ENCODE assay signal across 10 cellular contexts in the genomic region with DNA sequence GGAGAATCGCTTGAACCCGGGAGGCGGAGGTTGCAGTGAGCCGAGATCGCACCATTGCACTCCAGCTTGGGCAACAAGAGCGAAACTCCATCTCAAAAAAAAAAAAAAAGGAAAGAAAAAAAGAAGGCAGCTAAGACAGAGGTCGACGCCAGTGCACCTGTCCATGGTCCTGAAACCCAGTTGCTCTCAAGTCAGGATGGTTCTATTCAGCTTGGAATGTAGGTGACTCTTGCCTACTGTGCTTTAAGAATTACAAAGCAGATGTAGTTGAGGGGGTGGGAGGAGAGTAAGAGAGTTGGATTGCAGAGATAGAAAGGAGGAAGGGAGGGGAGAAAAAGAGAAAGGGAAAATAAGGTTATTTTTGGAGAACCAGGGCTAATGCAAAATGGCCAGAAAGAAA. TPM values are rescaled to one million over a fixed set of nuclear protein-coding genes. Genes with fewer than 3 reads are reported as not detected.
DNase-seq lines count a peak whose midpoint lies in the region; ATAC-seq, FAIRE-seq and TF ChIP-seq lines count a peak whose summit lies in the region.
"Had no signal": no experiment of that assay in that cellular context is flagged by ENCODE, and none has a peak within 500 bp of the region (broad histone marks: within the 10 kb centered on the region; RNA-seq: fewer than 3 reads in every experiment).

No MANE protein-coding gene starts in this region.

- no peak overlapping the region for H3K4me2 ChIP-seq in A549

- TF ChIP-seq CTCF in A549 (IDR thresholded peaks at IDR 0.05) (no peak), fibroblast of mammary gland (conservative IDR thresholded peaks at IDR 0.05; ENCODE audit: control insufficient read depth, insufficient read depth, low read depth, low read length) (no peak)

- TF ChIP-seq RAD21 in A549 (conservative IDR thresholded peaks at IDR 0.05 in 1 of 2, IDR thresholded peaks at IDR 0.05 in 1 of 2): no peak

- POLR2A ChIA-PET in A549 (lab: Yijun Ruan, JAX): interaction anchor here (0.6 kb wide), 1 partner anchor 51 kb away, joined by 3 read pairs; no protein-coding TSS in a partner anchor

- peak; percentile 49 for FAIRE-seq in A549 (lab: Jason Lieb, UNC)

- no peak for TF ChIP-seq POLR2A in A549 (IDR thresholded peaks at IDR 0.05; ENCODE audit: low read length)

- H3K9me3 ChIP-seq in A549: no peaks in the 10 kb centered on the region

- CTCF ChIA-PET in A549 (lab: Yijun Ruan, JAX): interaction anchor here (0.5 to 2.0 kb wide), 5 partner anchors 21 to 318 kb away, joined by 3 to 7 read pairs (median 5); no protein-coding TSS in a partner anchor

- DNase-seq in A549 (ENCODE audit: low read depth in 1 of 2, low spot score in 1 of 2): peak in 1 of 2 experiments; percentile 61
- peak; percentile 84 for DNase-seq in H7
- DNase-seq in T follicular helper cell (ENCODE audit: low read depth): peak; percentile 23
- peak; percentile 66 for DNase-seq in fibroblast of mammary gland (ENCODE audit: low read depth)
- DNase-seq in germinal center (ENCODE audit: low spot score): no peak
- no peak for DNase-seq in NCI-H82 (lab: John Stamatoyannopoulos, UW)
- DNase-seq in effector CD8-positive, alpha-beta T cell (lab: John Stamatoyannopoulos, UW): no peak

- 59% methylated on average over 8 of the region's 8 CpGs for WGBS in A549 (ENCODE audit: missing lambda C conversion rate)

- H3K4me3 ChIP-seq in A549: no peak overlapping the region
- H3K4me3 ChIP-seq in H7 (ENCODE audit: insufficient read depth, low read depth, low read length): no peak overlapping the region
- no peak overlapping the region for H3K4me3 ChIP-seq in fibroblast of mammary gland (ENCODE audit: control insufficient read depth, low read depth, low read length)

- no peak for TF ChIP-seq EP300 in A549 (IDR thresholded peaks at IDR 0.05)

- H3K36me3 ChIP-seq in H7 (replicated peaks; ENCODE audit: control insufficient read depth, insufficient read depth, low read length): peaks cover 2% of the 10 kb centered on the region

- H3K27ac ChIP-seq in A549: no peak overlapping the region
- H3K27ac ChIP-seq: HL-60 had no signal

- no peaks in the 10 kb centered on the region for H3K27me3 ChIP-seq in H7 (ENCODE audit: control insufficient read depth, insufficient read depth, low read length)

- H3K4me1 ChIP-seq in A549: no peaks in the 10 kb centered on the region

- ATAC-seq in A549: peak; percentile 60 to 74; a peak in 3 of 6 replicates
- ATAC-seq in GM21737 (IDR thresholded peaks at IDR 0.05; ENCODE audit: unreplicated experiment): no peak

TF ChIP-seq in A549, 52 proteins besides CTCF, POLR2A, EP300 and RAD21:
- TF ChIP-seq KDM5A (IDR thresholded peaks at IDR 0.05): no peak
- TF ChIP-seq FOXS1 (CRISPR knock-in tag; IDR thresholded peaks at IDR 0.05): no peak
- TF ChIP-seq SMC3 (IDR thresholded peaks at IDR 0.05): no peak
- peak; percentile 90 for TF ChIP-seq EHMT2 (IDR thresholded peaks at IDR 0.05; ENCODE audit: low read depth)
- TF ChIP-seq ESRRA (IDR thresholded peaks at IDR 0.05; ENCODE audit: borderline replicate concordance, low read length): no peak
- TF ChIP-seq HOXB13 (CRISPR knock-in tag; IDR thresholded peaks at IDR 0.05; ENCODE audit: low read depth): no peak
- no peak for TF ChIP-seq KDM1A (IDR thresholded peaks at IDR 0.05; ENCODE audit: low read depth)
- TF ChIP-seq REST (IDR thresholded peaks at IDR 0.05): peak; percentile 96

RNA-seq across cellular contexts. Expression of gene CACNG7, which starts 18.7 kb away (rescaled TPM):
- polyA plus RNA-seq in A549 (2011; rRNA removed) (11.5 and 12.8 TPM in 2 replicates), A549 (2017; fragmentation: RNase III; extraction: RNeasy Plus Mini Kit Qiagen cat#74134 plus additional on column Dnase treatment) (6.3 to 7.6 TPM (median 6.8 TPM) in 3 replicates)
- 26.4 and 37.4 TPM in 2 replicates for polyA plus RNA-seq in A549 (2012; cell fraction: cytosol; rRNA removed)
- 33.7 and 37.2 TPM in 2 replicates for polyA plus RNA-seq in A549 (2012; cell fraction: nucleus; rRNA removed)
- polyA minus RNA-seq in A549 (2011; rRNA and poly(A)+ RNA removed): 6.0 and 7.6 TPM in 2 replicates
- 3.8 and 4.5 TPM in 2 replicates for total RNA-seq in H7 (2014; rRNA removed; shearing (Covaris generic))
- total RNA-seq: mesenteric fat pad had no signal

RNA-seq across cellular contexts. Expression of gene CACNG8, which starts 35.0 kb away (rescaled TPM):
- 1.1 and 1.5 TPM in 2 replicates for polyA plus RNA-seq in A549 (2011; rRNA removed)
- 0.69 and 0.74 TPM in 2 replicates for polyA plus RNA-seq in A549 (2012; cell fraction: cytosol; rRNA removed)
- polyA plus RNA-seq in A549 (2012; cell fraction: nucleus; rRNA removed): 3.2 and 5.0 TPM in 2 replicates
- polyA plus RNA-seq in A549 (2017; fragmentation: RNase III; extraction: RNeasy Plus Mini Kit Qiagen cat#74134 plus additional on column Dnase treatment): 4.6 to 6.9 TPM (median 5.8 TPM) in 3 replicates
- 0.87 and 1.3 TPM in 2 replicates for polyA minus RNA-seq in A549 (2011; rRNA and poly(A)+ RNA removed)
- total RNA-seq in H7 (2014; rRNA removed; shearing (Covaris generic)): 0.07 and 0.59 TPM in 2 replicates
- total RNA-seq: mesenteric fat pad had no signal

RNA-seq across cellular contexts. Expression of gene PRKCG, which starts 45.7 kb away (rescaled TPM):
- polyA plus RNA-seq in A549 (2011; rRNA removed): 0.61 and 0.79 TPM in 2 replicates
- polyA plus RNA-seq in A549 (2012; cell fraction: cytosol; rRNA removed): 1.2 and 1.3 TPM in 2 replicates
- polyA plus RNA-seq in A549 (2012; cell fraction: nucleus; rRNA removed): 8.9 and 9.2 TPM in 2 replicates
- 0.81 to 0.96 TPM (median 0.81 TPM) in 3 replicates for polyA plus RNA-seq in A549 (2017; fragmentation: RNase III; extraction: RNeasy Plus Mini Kit Qiagen cat#74134 plus additional on column Dnase treatment)
- polyA minus RNA-seq in A549 (2011; rRNA and poly(A)+ RNA removed): 1.5 and 2.6 TPM in 2 replicates
- 1.1 and 1.7 TPM in 2 replicates for total RNA-seq in H7 (2014; rRNA removed; shearing (Covaris generic))
- total RNA-seq: mesenteric fat pad had no signal

Comparison
In these comparisons a context has a peak if more than half of its experiments do, and no peak if none do; other contexts are left out.
1. DNase-seq: peak in H7 (single experiment), T follicular helper cell (single experiment) and fibroblast of mammary gland (single experiment); none in germinal center (single experiment), NCI-H82 (single experiment) and effector CD8-positive, alpha-beta T cell (single experiment).